ENCODE assay signal across 8 cellular contexts in genomic region chr16:88633684-88634140, GRCh38. TPM values are rescaled to one million over a fixed set of nuclear protein-coding genes. Genes with fewer than 3 reads are reported as not detected.
DNase-seq lines count a peak whose midpoint lies in the region; ATAC-seq and TF ChIP-seq lines count a peak whose summit lies in the region.

No MANE protein-coding gene starts in this region.

- TF ChIP-seq CTCF in RWPE1 (conservative IDR thresholded peaks at IDR 0.05; ENCODE audit: low read depth) (no peak), astrocyte of the spinal cord (IDR thresholded peaks at IDR 0.05; ENCODE audit: low read depth, low read length) (peak; percentile 45)

- H3K4me3 ChIP-seq in astrocyte of the spinal cord (ENCODE audit: low read depth, low read length): no peak overlapping the region

- peak overlapping the region in 1 of 2 donors; percentile 71 for H3K27ac Mint-ChIP-seq in stimulated activated naive CD8-positive, alpha-beta T cell treated with anti-CD3 and anti-CD28 coated beads, Interleukin-15, amount 100 ng/mL, for 72 hours

- peaks cover 73% of the 10 kb centered on the region for H3K4me1 Mint-ChIP-seq in stimulated activated naive CD8-positive, alpha-beta T cell treated with anti-CD3 and anti-CD28 coated beads, Interleukin-15, amount 100 ng/mL, for 72 hours

- H3K27ac ChIP-seq in RWPE1: peak overlapping the region; percentile 24; the same call in 1 of the 2 replicates

- peak; percentile 31 for DNase-seq in NCI-H82 (lab: John Stamatoyannopoulos, UW)
- DNase-seq in NCI-H82 treated with DMSO at 0.1 percent for 48 hours (lab: John Stamatoyannopoulos, UW; ENCODE audit: unreplicated experiment): no peak
- no peak for DNase-seq in RWPE1 (ENCODE audit: low spot score)
- no peak for DNase-seq in astrocyte of the spinal cord (ENCODE audit: low read depth, low spot score)
- no peak for DNase-seq in left lobe of liver (ENCODE audit: low spot score)
- peak; percentile 66 to 75 for DNase-seq in stimulated activated naive CD8-positive, alpha-beta T cell treated with anti-CD3 and anti-CD28 coated beads, Interleukin-15, amount 100 ng/mL, for 72 hours

- H3K9me3 Mint-ChIP-seq in stimulated activated naive CD8-positive, alpha-beta T cell treated with anti-CD3 and anti-CD28 coated beads, Interleukin-15, amount 100 ng/mL, for 72 hours: peaks cover 0 to 10% of the 10 kb centered on the region in 2 donors

- CTCF ChIA-PET in RWPE1 (lab: Yijun Ruan, JAX): interaction anchor here (0.6 to 1.4 kb wide), 5 partner anchors 16 to 1440 kb away, joined by 3 to 6 read pairs (median 3); no protein-coding TSS in a partner anchor

- POLR2A ChIA-PET in RWPE1 (lab: Yijun Ruan, JAX; ENCODE audit: low non-redundant PET): interaction anchor here (1.1 kb wide), 1 partner anchor 63 kb away, joined by 3 read pairs; the partner anchor contains the start of gene ZC3H18

- ATAC-seq in HG02623 (IDR thresholded peaks at IDR 0.05; ENCODE audit: unreplicated experiment) (peak; percentile 16), left lobe of liver (peak; percentile 58), HG03520 (IDR thresholded peaks at IDR 0.05; ENCODE audit: unreplicated experiment) (no peak)
- ATAC-seq in stimulated activated naive CD8-positive, alpha-beta T cell treated with anti-CD3 and anti-CD28 coated beads, Interleukin-15, amount 100 ng/mL, for 72 hours: peak; percentile 64

- in situ Hi-C loops in astrocyte of the spinal cord (cut with HindIII; ENCODE audit: low sequenced_read_pairs): no loop called here

- peak overlapping the region; percentile 80 to 92 for H3K4me3 Mint-ChIP-seq in stimulated activated naive CD8-positive, alpha-beta T cell treated with anti-CD3 and anti-CD28 coated beads, Interleukin-15, amount 100 ng/mL, for 72 hours

- H3K27me3 Mint-ChIP-seq in stimulated activated naive CD8-positive, alpha-beta T cell treated with anti-CD3 and anti-CD28 coated beads, Interleukin-15, amount 100 ng/mL, for 72 hours: peaks cover 34% of the 10 kb centered on the region

RNA-seq across cellular contexts. Expression of gene IL17C, which starts 4.7 kb away (rescaled TPM):
- total RNA-seq in left lobe of liver: not detected

RNA-seq across cellular contexts. Expression of gene CYBA, which starts 17.1 kb away (rescaled TPM):
- 32.5 TPM for total RNA-seq in left lobe of liver

RNA-seq across cellular contexts. Expression of gene MVD, which starts 29.2 kb away (rescaled TPM):
- total RNA-seq in left lobe of liver: 16.2 TPM

RNA-seq across cellular contexts. Expression of gene SNAI3, which starts 52.6 kb away (rescaled TPM):
- 0.43 TPM for total RNA-seq in left lobe of liver

Comparison
In these comparisons a context has a peak if more than half of its experiments do, and no peak if none do; other contexts are left out.
1. DNase-seq: peak in NCI-H82 (single experiment) and stimulated activated naive CD8-positive, alpha-beta T cell treated with anti-CD3 and anti-CD28 coated beads, Interleukin-15, amount 100 ng/mL, for 72 hours (2 of 2); none in NCI-H82 treated with DMSO at 0.1 percent for 48 hours (single experiment), RWPE1 (single experiment), astrocyte of the spinal cord (single experiment) and left lobe of liver (single experiment).